ENCODE assay signal across 17 cellular contexts in genomic region chr6:16751251-16751946, GRCh38. TPM values are rescaled to one million over a fixed set of nuclear protein-coding genes. Genes with fewer than 3 reads are reported as not detected.
DNase-seq lines count a peak whose midpoint lies in the region; ATAC-seq and TF ChIP-seq lines count a peak whose summit lies in the region.
"Had no signal": no experiment of that assay in that cellular context is flagged by ENCODE, and none has a peak within 500 bp of the region (broad histone marks: within the 10 kb centered on the region; RNA-seq: fewer than 3 reads in every experiment).

No MANE protein-coding gene starts in this region.

- CTCF ChIA-PET in A673 (lab: Charles Lee) = interaction anchor here (0.6 kb wide), 1 partner anchor 42 kb away, joined by 5 read pairs; no protein-coding TSS in a partner anchor
- CTCF ChIA-PET in HCT116 (lab: Charles Lee) = interaction anchor here (0.9 to 1.4 kb wide), 2 partner anchors 12 kb away, joined by 4 to 5 read pairs; no protein-coding TSS in a partner anchor

- ATAC-seq in HCT116 = no peak
- no peak for ATAC-seq in heart right ventricle
- no peak for ATAC-seq in HG02763 (IDR thresholded peaks at IDR 0.05; ENCODE audit: unreplicated experiment)
- ATAC-seq in esophagus mucosa = no peak

- H3K36me3 ChIP-seq in A673 (ENCODE audit: insufficient read depth, low read length, poor library complexity, severe bottlenecking) (no peaks in the 10 kb centered on the region), HCT116 (ENCODE audit: control insufficient read depth in 1 of 2, insufficient read depth in 2 of 2, low read length in 2 of 2) (no peaks in the 10 kb centered on the region), SJSA1 (peaks cover 25% of the 10 kb centered on the region), hepatocyte (replicated peaks; ENCODE audit: insufficient read depth, low read depth) (no peaks in the 10 kb centered on the region), heart right ventricle (peaks cover 0 to 39% (median 9%) of the 10 kb centered on the region in 9 donors)

- H3K4me1 ChIP-seq in A673 (ENCODE audit: insufficient read depth, low read length, poor library complexity, severe bottlenecking) (peaks cover 51% of the 10 kb centered on the region), HCT116 (ENCODE audit: control insufficient read depth in 1 of 2, insufficient read depth in 2 of 2, low read length in 2 of 2) (peaks cover 22 to 26% of the 10 kb centered on the region in 2 experiments), SJSA1 (replicated peaks) (peaks cover 59% of the 10 kb centered on the region), hepatocyte (ENCODE audit: insufficient read depth) (peaks cover 54% of the 10 kb centered on the region), heart right ventricle (peaks cover 2 to 98% (median 61%) of the 10 kb centered on the region in 9 donors)

- no peaks in the 10 kb centered on the region for H3K27me3 ChIP-seq in A673 (replicated peaks; ENCODE audit: insufficient read depth, low read depth, low read length, poor library complexity)
- H3K27me3 ChIP-seq in HCT116 (ENCODE audit: insufficient read depth, low read length) = no peaks in the 10 kb centered on the region
- no peaks in the 10 kb centered on the region for H3K27me3 ChIP-seq in SJSA1 (replicated peaks)
- no peaks in the 10 kb centered on the region for H3K27me3 ChIP-seq in hepatocyte
- H3K27me3 ChIP-seq in heart right ventricle = no peaks in the 10 kb centered on the region
- H3K27me3 ChIP-seq: spleen had no signal

- H3K9me2 ChIP-seq in HCT116 (ENCODE audit: insufficient read depth) = no peaks in the 10 kb centered on the region
- H3K9me2 ChIP-seq in hepatocyte (replicated peaks; ENCODE audit: insufficient read depth) = no peaks in the 10 kb centered on the region

- H3K9me3 ChIP-seq in A673 (ENCODE audit: low read depth, low read length, poor library complexity, severe bottlenecking) = no peaks in the 10 kb centered on the region
- H3K9me3 ChIP-seq in HCT116 (ENCODE audit: control insufficient read depth in 1 of 2, insufficient read depth in 1 of 2, low read depth in 1 of 2, low read length in 2 of 2) = no peaks in the 10 kb centered on the region
- no peaks in the 10 kb centered on the region for H3K9me3 ChIP-seq in SJSA1 (replicated peaks)
- H3K9me3 ChIP-seq in hepatocyte (ENCODE audit: low read depth) = no peaks in the 10 kb centered on the region
- no peaks in the 10 kb centered on the region for H3K9me3 ChIP-seq in heart right ventricle
- H3K9me3 ChIP-seq: spleen had no signal

- H3K27ac ChIP-seq in A673 (ENCODE audit: low read depth, low read length, poor library complexity, severe bottlenecking) (peak overlapping the region; percentile 73), HCT116 (ENCODE audit: low read depth, low read length) (no peak overlapping the region; the same call in 1 of the 2 replicates), SJSA1 (peak overlapping the region; percentile 89), hepatocyte (peak overlapping the region; percentile 67), heart right ventricle (peak overlapping the region in 1 of 10 donors; percentile 79)

- 0 out of 2 replicates have a peak, but pooled peaks cover 4% of the 10 kb centered on the region for H4K20me1 ChIP-seq in HCT116 (ENCODE audit: insufficient read depth)
- peaks cover 3% of the 10 kb centered on the region for H4K20me1 ChIP-seq in hepatocyte (ENCODE audit: insufficient read depth, poor library complexity, severe bottlenecking)

- no TSS peak for BruUV-seq in A673 (replicated peaks; lab: Mats Ljungman, UMichigan)
- no TSS peak for BruUV-seq in HCT116 (replicated peaks; lab: Mats Ljungman, UMichigan)

- H3K4me2 ChIP-seq in HCT116 (ENCODE audit: low read length) = peak overlapping the region; percentile 66; the same call in 1 of the 2 replicates
- H3K4me2 ChIP-seq in hepatocyte = peak overlapping the region; percentile 35

- RAD21 ChIA-PET in HCT116 (lab: Charles Lee; ENCODE audit: low non-redundant PET in 1 of 2, low total read pairs in 2 of 2, uncharacterized antibody in 2 of 2, unreplicated experiment in 2 of 2) = no interaction called here

- H3K4me3 ChIP-seq in A673 (ENCODE audit: low read depth, low read length, poor library complexity, severe bottlenecking) (no peak overlapping the region), HCT116 (replicated peaks in 1 of 2; ENCODE audit: low read depth in 1 of 2, low read length in 2 of 2) (no peak overlapping the region), SJSA1 (no peak overlapping the region), hepatocyte (no peak overlapping the region), heart right ventricle (no peak overlapping the region)
- H3K4me3 ChIP-seq: lung, spleen had no signal

- no peak for TF ChIP-seq RAD21 in HCT116 (IDR thresholded peaks at IDR 0.05; ENCODE audit: low read depth)

- no peaks in the 10 kb centered on the region for H3K79me2 ChIP-seq in HCT116 (ENCODE audit: insufficient read depth, low read length)
- peaks cover 80% of the 10 kb centered on the region for H3K79me2 ChIP-seq in hepatocyte

- POLR2A ChIA-PET in A673 (lab: Charles Lee; ENCODE audit: low non-redundant PET) = no interaction called here
- POLR2A ChIA-PET in HCT116 (lab: Charles Lee) = interaction anchor here (0.9 to 1.4 kb wide), 3 partner anchors 11 to 70 kb away, joined by 3 to 8 read pairs (median 5); partner anchors contain the start of gene ATXN1

- TF ChIP-seq CTCF in A673 (conservative IDR thresholded peaks at IDR 0.05; ENCODE audit: low read depth, low read length) = no peak
- no peak for TF ChIP-seq CTCF in HCT116 (IDR thresholded peaks at IDR 0.05 in 2 of 3, conservative IDR thresholded peaks at IDR 0.05 in 1 of 3; ENCODE audit: borderline replicate concordance in 1 of 3, insufficient read depth in 1 of 3, low read depth in 2 of 3, low read length in 2 of 3)
- TF ChIP-seq CTCF in hepatocyte (IDR thresholded peaks at IDR 0.05; ENCODE audit: poor library complexity) = no peak
- TF ChIP-seq CTCF in heart right ventricle (IDR thresholded peaks at IDR 0.05) = no peak

- H2AFZ ChIP-seq in HCT116 (ENCODE audit: low read depth, low read length, poor library complexity, severe bottlenecking) = no peak overlapping the region
- no peak overlapping the region for H2AFZ ChIP-seq in hepatocyte

- TF ChIP-seq POLR2A in HCT116 (IDR thresholded peaks at IDR 0.05; ENCODE audit: borderline replicate concordance, extremely low read depth, insufficient read depth, insufficient read length) = no peak

- no peak overlapping the region for H3K9ac ChIP-seq in HCT116 (ENCODE audit: low read length)

- WGBS in hepatocyte (ENCODE audit: low lambda C conversion rate, missing lambda C conversion rate) = 48% methylated on average over 2 of the region's 2 CpGs
- WGBS in heart right ventricle, 2 donors = 80 to 88% methylated on average over 2 of the region's 2 CpGs

- intact Hi-C loops in A673 (cut with micrococcal nuclease; ENCODE audit: unreplicated experiment) (no loop called here), HCT116 (cut with micrococcal nuclease) (no loop called here), heart right ventricle (cut with DNase I) (loop anchor here in 3 of 10 donors (10.0 kb wide), 3 partner anchors 67 to 237 kb away; no protein-coding TSS in a partner anchor)

- DNase-seq in A673 (ENCODE audit: low spot score) = no peak
- DNase-seq in HCT116 (ENCODE audit: low read depth, low spot score) = no peak
- DNase-seq in SJSA1 (ENCODE audit: low read depth in 1 of 2, low spot score in 2 of 2) = peak; percentile 62 to 88
- no peak for DNase-seq in hepatocyte (ENCODE audit: low spot score)
- no peak for DNase-seq in AML-193 (lab: John Stamatoyannopoulos, UW)
- DNase-seq in heart right ventricle = no peak
- DNase-seq: activated CD4-positive, alpha-beta T cell treated with anti-CD3 and anti-CD28 coated beads, Interleukin-2, amount 50 U/mL, for 48 hours; amygdala; H7; Karpas-422; NCI-H187 treated with DMSO at 0.1 percent for 48 hours; NCI-H774; SIG-M5; spleen had no signal

TF ChIP-seq in HCT116, 20 proteins besides CTCF, POLR2A, EP300 and RAD21:
- 0 out of 2 replicates have a peak, but pooled peaks have one; percentile 9 for TF ChIP-seq JUND (IDR thresholded peaks at IDR 0.05)
- TF ChIP-seq YY1 (IDR thresholded peaks at IDR 0.05; ENCODE audit: extremely low read depth, insufficient replicate concordance, low read depth, low read length) = no peak
- no peak for TF ChIP-seq TCF7L2 (IDR thresholded peaks at IDR 0.05; ENCODE audit: borderline replicate concordance, extremely low read depth, insufficient read depth, insufficient read length)
- TF ChIP-seq ZFX (IDR thresholded peaks at IDR 0.05) = no peak
- no peak for TF ChIP-seq MAX (IDR thresholded peaks at IDR 0.05)

RNA-seq across cellular contexts. Expression of gene ATXN1, which starts 9.9 kb away (rescaled TPM):
- total RNA-seq in A673 (2021) = 25.6 and 25.7 TPM in 2 replicates
- 21.0 TPM for total RNA-seq in HCT116 (2021; ENCODE audit: unreplicated experiment)
- polyA plus RNA-seq in HCT116 (2012) = 7.9 and 9.7 TPM in 2 replicates
- 20.8 and 24.8 TPM in 2 replicates for total RNA-seq in SJSA1 (2014; rRNA removed; shearing (Covaris generic))
- 28.7 and 32.6 TPM in 2 replicates for total RNA-seq in hepatocyte
- polyA plus RNA-seq in hepatocyte = 14.7 and 16.3 TPM in 2 replicates
- 10 to 100 TPM; 26.8 to 46.5 (median 41.1) TPM for total RNA-seq in heart right ventricle
- polyA plus RNA-seq in heart right ventricle = 1 to 10 TPM; 4.1 to 7.5 TPM
- total RNA-seq in esophagus mucosa = 29.3 TPM

Comparison
In these comparisons a context has a peak if more than half of its experiments do, and no peak if none do; other contexts are left out.
1. DNase-seq: peak in SJSA1 (2 of 2); none in A673 (single experiment), HCT116 (single experiment), hepatocyte (single experiment), AML-193 (0 of 2) and heart right ventricle (0 of 2).